20 cellular contexts compared by ENCODE assay signal in genomic region chr2:30195011-30195410, GRCh38.
"Had no signal": no experiment of that assay in that cellular context is flagged by ENCODE, and none has a peak within 500 bp of the region (broad histone marks: within the 10 kb centered on the region; RNA-seq: fewer than 3 reads in every experiment).

No MANE protein-coding gene starts in this region.

- H3K27ac ChIP-seq: epithelial cell of prostate, esophagus squamous epithelium, gastroesophageal sphincter, left ventricle myocardium inferior, lower lobe of right lung, ovary, right atrium auricular region had no signal

- H3K9me3 Mint-ChIP-seq: dendritic cell treated with granulocyte-macrophage colony-stimulating factor and Interleukin-4, amounts not matched to agents 40 ng/mL and 50 ng/mL, for 4 days; effector memory CD8-positive, alpha-beta T cell; naive thymus-derived CD8-positive, alpha-beta T cell; type B pancreatic cell had no signal

- ATAC-seq: effector memory CD8-positive, alpha-beta T cell; gastroesophageal sphincter; lower lobe of right lung; mucosa of descending colon; naive thymus-derived CD8-positive, alpha-beta T cell had no signal

- H3K4me3 ChIP-seq: esophagus squamous epithelium, gastroesophageal sphincter, left ventricle myocardium inferior, lower lobe of right lung, mucosa of descending colon, ovary, right atrium auricular region had no signal

- H3K9me3 ChIP-seq: esophagus squamous epithelium, gastroesophageal sphincter, left ventricle myocardium inferior, lower lobe of right lung, mucosa of descending colon, ovary, right atrium auricular region had no signal

- H3K27ac Mint-ChIP-seq: dendritic cell treated with granulocyte-macrophage colony-stimulating factor and Interleukin-4, amounts not matched to agents 40 ng/mL and 50 ng/mL, for 4 days; effector memory CD8-positive, alpha-beta T cell; naive thymus-derived CD8-positive, alpha-beta T cell; type B pancreatic cell had no signal

- H3K27me3 ChIP-seq: esophagus squamous epithelium, gastroesophageal sphincter, ovary, right atrium auricular region had no signal

- DNase-seq: effector memory CD8-positive, alpha-beta T cell; esophagus squamous epithelium; foreskin fibroblast; glutamatergic neuron; kidney; left cardiac atrium; left ventricle myocardium inferior; lower lobe of right lung; mucosa of descending colon; naive thymus-derived CD8-positive, alpha-beta T cell; nucleus accumbens; ovary; small intestine; stimulated activated CD4-positive, alpha-beta T cell treated with anti-CD3 and anti-CD28 coated beads, Interleukin-12 subunit alpha, Interleukin-12 subunit beta, amount 100 ng/mL, for 4 hours; stimulated activated naive CD4-positive, alpha-beta T cell had no signal

- H3K4me3 Mint-ChIP-seq: dendritic cell treated with granulocyte-macrophage colony-stimulating factor and Interleukin-4, amounts not matched to agents 40 ng/mL and 50 ng/mL, for 4 days; effector memory CD8-positive, alpha-beta T cell; naive thymus-derived CD8-positive, alpha-beta T cell; type B pancreatic cell had no signal

- H3K36me3 Mint-ChIP-seq: naive thymus-derived CD8-positive, alpha-beta T cell; type B pancreatic cell had no signal

- H3K36me3 ChIP-seq: esophagus squamous epithelium, gastroesophageal sphincter, left ventricle myocardium inferior, lower lobe of right lung, ovary, right atrium auricular region had no signal

- H3K4me1 ChIP-seq: esophagus squamous epithelium, gastroesophageal sphincter, left ventricle myocardium inferior, lower lobe of right lung, right atrium auricular region had no signal
